1 cellular context compared by ENCODE assay signal in the genomic region with DNA sequence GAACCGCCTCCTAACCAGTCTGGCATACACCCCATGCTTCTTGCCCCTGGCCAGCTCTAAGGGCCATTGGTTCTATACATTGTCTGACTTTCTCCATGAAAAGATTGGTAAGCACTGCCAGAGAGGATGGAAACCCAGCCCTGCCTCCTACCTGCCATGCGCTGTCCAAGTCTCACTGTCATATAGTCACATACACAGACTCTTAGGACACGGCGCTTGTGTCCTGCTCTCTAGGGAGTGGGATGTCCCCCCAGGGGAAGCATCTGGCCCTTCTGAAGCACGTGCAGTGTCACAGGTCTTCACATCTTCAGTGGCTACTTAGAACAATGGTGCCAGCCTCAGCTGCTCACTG.
TF ChIP-seq lines count a peak whose summit lies in the region.

No MANE protein-coding gene starts in this region.

TF ChIP-seq in HepG2, 621 proteins besides CTCF, POLR2A, EP300 and RAD21 (continued from another document):
- TF ChIP-seq, protein P1, sequence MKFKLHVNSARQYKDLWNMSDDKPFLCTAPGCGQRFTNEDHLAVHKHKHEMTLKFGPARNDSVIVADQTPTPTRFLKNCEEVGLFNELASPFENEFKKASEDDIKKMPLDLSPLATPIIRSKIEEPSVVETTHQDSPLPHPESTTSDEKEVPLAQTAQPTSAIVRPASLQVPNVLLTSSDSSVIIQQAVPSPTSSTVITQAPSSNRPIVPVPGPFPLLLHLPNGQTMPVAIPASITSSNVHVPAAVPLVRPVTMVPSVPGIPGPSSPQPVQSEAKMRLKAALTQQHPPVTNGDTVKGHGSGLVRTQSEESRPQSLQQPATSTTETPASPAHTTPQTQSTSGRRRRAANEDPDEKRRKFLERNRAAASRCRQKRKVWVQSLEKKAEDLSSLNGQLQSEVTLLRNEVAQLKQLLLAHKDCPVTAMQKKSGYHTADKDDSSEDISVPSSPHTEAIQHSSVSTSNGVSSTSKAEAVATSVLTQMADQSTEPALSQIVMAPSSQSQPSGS (CRISPR knock-in tag; IDR thresholded peaks at IDR 0.05), result no peak
- TF ChIP-seq, protein P2, sequence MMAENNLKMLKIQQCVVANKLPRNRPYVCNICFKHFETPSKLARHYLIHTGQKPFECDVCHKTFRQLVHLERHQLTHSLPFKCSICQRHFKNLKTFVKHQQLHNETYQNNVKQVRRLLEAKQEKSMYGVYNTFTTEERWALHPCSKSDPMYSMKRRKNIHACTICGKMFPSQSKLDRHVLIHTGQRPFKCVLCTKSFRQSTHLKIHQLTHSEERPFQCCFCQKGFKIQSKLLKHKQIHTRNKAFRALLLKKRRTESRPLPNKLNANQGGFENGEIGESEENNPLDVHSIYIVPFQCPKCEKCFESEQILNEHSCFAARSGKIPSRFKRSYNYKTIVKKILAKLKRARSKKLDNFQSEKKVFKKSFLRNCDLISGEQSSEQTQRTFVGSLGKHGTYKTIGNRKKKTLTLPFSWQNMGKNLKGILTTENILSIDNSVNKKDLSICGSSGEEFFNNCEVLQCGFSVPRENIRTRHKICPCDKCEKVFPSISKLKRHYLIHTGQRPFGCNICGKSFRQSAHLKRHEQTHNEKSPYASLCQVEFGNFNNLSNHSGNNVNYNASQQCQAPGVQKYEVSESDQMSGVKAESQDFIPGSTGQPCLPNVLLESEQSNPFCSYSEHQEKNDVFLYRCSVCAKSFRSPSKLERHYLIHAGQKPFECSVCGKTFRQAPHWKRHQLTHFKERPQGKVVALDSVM (CRISPR knock-in tag; IDR thresholded peaks at IDR 0.05), result no peak
- TF ChIP-seq ZNF367 (CRISPR knock-in tag; IDR thresholded peaks at IDR 0.05; ENCODE audit: borderline replicate concordance) (no peak), SP1 (IDR thresholded peaks at IDR 0.05) (no peak), SP1 (CRISPR knock-in tag; IDR thresholded peaks at IDR 0.05) (no peak), CREB3 (CRISPR knock-in tag; IDR thresholded peaks at IDR 0.05) (no peak), IKZF5 (CRISPR knock-in tag; IDR thresholded peaks at IDR 0.05) (no peak), TRIM24 (CRISPR knock-in tag; IDR thresholded peaks at IDR 0.05) (no peak), ERF (CRISPR knock-in tag; IDR thresholded peaks at IDR 0.05) (no peak), IRX3 (CRISPR knock-in tag; IDR thresholded peaks at IDR 0.05; ENCODE audit: borderline replicate concordance, low read depth) (no peak), TBL1XR1 (IDR thresholded peaks at IDR 0.05; ENCODE audit: borderline replicate concordance, low read length, partially characterized antibody) (no peak), TEAD2 (CRISPR knock-in tag; IDR thresholded peaks at IDR 0.05) (no peak), FOXK2 (IDR thresholded peaks at IDR 0.05) (no peak)
